Comparison of ENCODE assay signal across 8 cellular contexts in the genomic region with DNA sequence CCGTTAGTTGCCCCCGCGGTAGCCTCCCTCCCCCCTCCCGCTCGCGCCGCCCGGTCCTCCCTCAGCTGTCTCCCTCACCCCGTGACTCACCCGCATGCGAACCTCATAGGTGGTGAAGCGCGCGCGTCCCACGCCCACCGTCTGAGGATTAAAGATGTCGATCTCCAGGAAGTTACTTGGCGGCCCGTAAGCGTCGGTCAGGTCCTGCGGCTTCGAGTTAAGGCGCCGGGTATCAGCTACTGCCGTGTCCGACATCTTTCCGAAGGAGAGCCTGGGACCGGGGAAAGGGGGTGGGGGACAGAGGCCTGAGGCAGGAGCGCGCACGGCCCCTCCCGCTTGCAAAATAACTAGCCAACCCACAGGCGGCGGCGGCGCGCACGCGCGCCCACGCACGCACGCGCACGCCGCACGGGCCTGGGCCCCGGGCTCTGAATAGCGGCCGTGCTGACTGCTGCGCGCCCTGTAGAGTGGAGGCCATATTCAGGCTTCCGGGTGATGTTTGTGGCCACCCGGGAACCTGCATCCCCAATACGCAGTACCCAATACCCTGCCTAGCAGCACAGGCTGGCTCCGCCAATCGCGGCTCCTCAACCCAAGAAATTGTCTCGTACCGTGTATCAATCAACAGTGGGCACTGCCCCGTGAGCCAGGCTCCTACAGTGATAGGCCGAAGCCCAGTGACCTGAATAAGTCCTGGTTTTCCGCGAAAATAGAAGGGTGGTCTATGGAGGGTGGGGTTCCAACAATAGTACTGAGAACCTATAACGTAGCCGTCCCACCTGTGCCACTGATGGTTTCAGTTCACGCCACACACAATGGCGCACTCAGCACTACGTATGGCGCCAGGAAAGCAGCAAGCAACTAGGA. TPM values are rescaled to one million over a fixed set of nuclear protein-coding genes. Genes with fewer than 3 reads are reported as not detected.
DNase-seq lines count a peak whose midpoint lies in the region; ATAC-seq, FAIRE-seq and TF ChIP-seq lines count a peak whose summit lies in the region.

SNX12 (minus strand) TSS at position 283 of the 867 bp plus-strand sequence; CDS start at position 255, 28 bp downstream.

- H3K4me2 ChIP-seq in mammary epithelial cell (ENCODE audit: insufficient read depth, low read depth, low read length): peak within 1 kb of the TSS; percentile 73

- H3K4me3 ChIP-seq in WI38 (ENCODE audit: low read depth, low read length) (peak within 1 kb of the TSS; percentile 72), mammary epithelial cell (replicated peaks in 1 of 3; ENCODE audit: insufficient read depth in 1 of 3, low read depth in 2 of 3, low read length in 3 of 3) (peak within 1 kb of the TSS; percentile 62 to 74 (median 67)), small intestine (ENCODE audit: low read depth in 1 of 2, low read length in 2 of 2) (peak within 1 kb of the TSS; percentile 39 to 63)

- peak; percentile 97 for ATAC-seq in HG03175 (IDR thresholded peaks at IDR 0.05; ENCODE audit: unreplicated experiment)

- WGBS in mammary epithelial cell (ENCODE audit: low coverage, missing lambda C conversion rate): 27% methylated on average over 23 of the region's 72 CpGs
- 1 to 35% (median 14%) methylated on average over 34 to 72 of the region's 72 CpGs for WGBS in small intestine, 3 donors

- peak within 1 kb of the TSS; percentile 73 for H3K9ac ChIP-seq in mammary epithelial cell (ENCODE audit: insufficient read depth, low read length)

- no TSS peak for BruUV-seq in mammary epithelial cell (replicated peaks; lab: Mats Ljungman, UMichigan)

- no peaks in the 10 kb centered on the region for H3K27me3 ChIP-seq in mammary epithelial cell (ENCODE audit: insufficient read depth, low read length)
- H3K27me3 ChIP-seq in small intestine (ENCODE audit: control insufficient read depth in 2 of 2, insufficient read depth in 2 of 2, low read length in 2 of 2): peaks cover 0 to 2% of the 10 kb centered on the region in 2 donors

- peaks cover 8% of the 10 kb centered on the region for H3K4me1 ChIP-seq in mammary epithelial cell (ENCODE audit: insufficient read depth, low read length)
- H3K4me1 ChIP-seq in small intestine (ENCODE audit: control insufficient read depth in 2 of 2, insufficient read depth in 1 of 2, low read depth in 1 of 2, low read length in 1 of 2): no peaks in the 10 kb centered on the region

- intact Hi-C loops in mammary epithelial cell (cut with micrococcal nuclease): loop anchor here (1.0 to 5.0 kb wide), 2 partner anchors 27 to 49 kb away; partner anchors contain the start of genes FOXO4 and MED12

- H4K20me1 ChIP-seq in mammary epithelial cell (ENCODE audit: insufficient read depth, low read length): no peaks in the 10 kb centered on the region

- in situ Hi-C loops in GM18951 (cut with MboI; ENCODE audit: low sequenced_read_pairs, unreplicated experiment): no loop called here
- in situ Hi-C loops in mammary epithelial cell (cut with MboI; ENCODE audit: low sequenced_read_pairs in 2 of 2): no loop called here

- TF ChIP-seq CTCF in WI38 (IDR thresholded peaks at IDR 0.05; ENCODE audit: low read depth, low read length): no peak
- no peak for TF ChIP-seq CTCF in mammary epithelial cell (conservative IDR thresholded peaks at IDR 0.05 in 1 of 2, IDR thresholded peaks at IDR 0.05 in 1 of 2; ENCODE audit: extremely low read depth in 1 of 2, insufficient read depth in 1 of 2, low read depth in 1 of 2, low read length in 2 of 2)

- H3K27ac ChIP-seq in mammary epithelial cell (ENCODE audit: insufficient read depth, low read depth, low read length) (peak within 1 kb of the TSS; percentile 67), small intestine (ENCODE audit: low read depth in 1 of 2, low read length in 1 of 2) (peak within 1 kb of the TSS; percentile 82 to 95)

- peak; percentile 91 for DNase-seq in AG08396 (ENCODE audit: low spot score)
- DNase-seq in NCI-H2227 treated with DMSO at 0.1 percent for 48 hours (lab: John Stamatoyannopoulos, UW): peak; percentile 98
- peak; percentile 87 for DNase-seq in mammary epithelial cell
- DNase-seq in iPS-NIHi11 (ENCODE audit: low spot score): peak; percentile 82
- DNase-seq in small intestine: peak; percentile 90

- H3K36me3 ChIP-seq in mammary epithelial cell (ENCODE audit: insufficient read depth, low read length) (peaks cover 2% of the 10 kb centered on the region), small intestine (ENCODE audit: control insufficient read depth in 2 of 2, insufficient read depth in 2 of 2, low read length in 2 of 2) (no peaks in the 10 kb centered on the region)

- peaks cover 38% of the 10 kb centered on the region for H3K79me2 ChIP-seq in mammary epithelial cell (ENCODE audit: insufficient read depth, low read length)

- CTCF ChIA-PET in mammary epithelial cell (lab: Charles Lee; ENCODE audit: low non-redundant PET): interaction anchor here (0.5 kb wide), 1 partner anchor 50 kb away, joined by 12 read pairs; the partner anchor contains the start of gene MED12

- peak within 1 kb of the TSS; percentile 91 for H2AFZ ChIP-seq in mammary epithelial cell (ENCODE audit: low read depth, low read length)

- no peak for FAIRE-seq in small intestine (lab: Jason Lieb, UNC)

- peak; percentile 70 for TF ChIP-seq POLR2A in GM18951 (IDR thresholded peaks at IDR 0.05; ENCODE audit: extremely low read depth, insufficient read depth, insufficient read length)

- dilution Hi-C loops in mammary epithelial cell (cut with HindIII; ENCODE audit: low sequenced_read_pairs): no loop called here

- H3K9me3 ChIP-seq in mammary epithelial cell (replicated peaks; ENCODE audit: insufficient read depth, low read length) (peaks cover 4% of the 10 kb centered on the region), small intestine (ENCODE audit: control insufficient read depth, low read depth) (no peaks in the 10 kb centered on the region)

RNA-seq across cellular contexts. Expression of gene SNX12, which starts in this region (rescaled TPM):
- 10 to 100 TPM; 83.0 to 88.1 TPM for total RNA-seq in mammary epithelial cell
- 71.4 TPM for polyA plus RNA-seq in mammary epithelial cell
- 160 TPM for polyA minus RNA-seq in mammary epithelial cell
- 10 to 100 TPM; 40.9 to 64.8 (median 54.1) TPM for polyA plus RNA-seq in small intestine

Comparison
In these comparisons a context has a peak if more than half of its experiments do, and no peak if none do; other contexts are left out.
1. Peak in every context shown above with its lines: DNase-seq, ATAC-seq, H3K4me3 ChIP-seq and H3K27ac ChIP-seq.